In the genomic region with DNA sequence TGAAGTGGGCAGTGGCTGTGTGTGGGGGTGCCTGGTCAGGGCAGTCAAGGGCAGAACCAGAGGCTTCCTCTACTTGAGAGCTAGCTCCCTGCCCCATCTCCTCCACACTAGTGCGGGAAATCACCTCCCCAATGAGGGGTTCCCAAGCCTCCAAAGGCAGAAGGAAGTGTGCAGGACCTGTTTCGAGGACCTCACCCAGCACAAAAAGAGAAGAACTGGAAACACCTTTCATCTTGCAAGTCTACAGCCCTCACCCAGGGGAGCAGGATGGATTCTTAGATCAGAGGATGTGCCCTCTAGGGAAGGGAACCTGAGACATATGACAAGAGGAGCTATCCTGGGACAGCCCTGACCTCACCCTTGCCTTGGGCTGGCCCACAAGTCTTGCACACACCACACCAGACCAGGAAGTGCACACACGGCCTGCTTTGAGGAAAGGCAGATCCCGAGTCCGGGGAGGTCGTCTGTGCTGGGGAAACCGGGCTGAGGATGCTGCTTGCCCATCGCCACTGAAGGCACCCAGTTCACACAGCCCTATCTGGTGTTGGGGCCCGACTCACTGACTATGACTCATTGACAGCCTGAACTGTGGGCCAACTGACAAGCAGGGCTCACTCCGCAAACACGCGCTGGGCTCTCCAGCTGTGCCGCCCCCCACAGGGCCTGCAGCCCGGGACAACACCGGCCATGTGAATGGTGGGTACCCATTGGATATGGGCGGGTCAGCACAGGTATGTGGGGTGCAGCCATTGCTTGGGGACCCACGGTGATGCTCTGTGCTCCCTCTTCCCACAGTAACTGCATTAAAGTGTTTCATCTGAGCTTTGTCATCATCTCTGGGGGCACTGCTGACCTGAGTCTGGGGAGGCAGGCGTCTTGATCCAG, we compare ENCODE assay signal across 1 cellular context.
TF ChIP-seq lines count a peak whose summit lies in the region.

No MANE protein-coding gene starts in this region.

TF ChIP-seq in HepG2, 621 proteins besides CTCF, POLR2A, EP300 and RAD21 (continues in another document):
- 0 out of 2 replicates have a peak, but pooled peaks have one; percentile 15 for TF ChIP-seq BHLHE40 (IDR thresholded peaks at IDR 0.05; ENCODE audit: low read length)
- TF ChIP-seq NR2C2 (CRISPR knock-in tag; IDR thresholded peaks at IDR 0.05; ENCODE audit: borderline replicate concordance): peak; percentile 74
- TF ChIP-seq, protein P1, sequence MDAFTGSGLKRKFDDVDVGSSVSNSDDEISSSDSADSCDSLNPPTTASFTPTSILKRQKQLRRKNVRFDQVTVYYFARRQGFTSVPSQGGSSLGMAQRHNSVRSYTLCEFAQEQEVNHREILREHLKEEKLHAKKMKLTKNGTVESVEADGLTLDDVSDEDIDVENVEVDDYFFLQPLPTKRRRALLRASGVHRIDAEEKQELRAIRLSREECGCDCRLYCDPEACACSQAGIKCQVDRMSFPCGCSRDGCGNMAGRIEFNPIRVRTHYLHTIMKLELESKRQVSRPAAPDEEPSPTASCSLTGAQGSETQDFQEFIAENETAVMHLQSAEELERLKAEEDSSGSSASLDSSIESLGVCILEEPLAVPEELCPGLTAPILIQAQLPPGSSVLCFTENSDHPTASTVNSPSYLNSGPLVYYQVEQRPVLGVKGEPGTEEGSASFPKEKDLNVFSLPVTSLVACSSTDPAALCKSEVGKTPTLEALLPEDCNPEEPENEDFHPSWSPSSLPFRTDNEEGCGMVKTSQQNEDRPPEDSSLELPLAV (CRISPR knock-in tag; conservative IDR thresholded peaks at IDR 0.05; ENCODE audit: low read depth): no peak
- TF ChIP-seq TRIM24 (CRISPR knock-in tag; IDR thresholded peaks at IDR 0.05): no peak
- no peak for TF ChIP-seq ZNF878 (CRISPR knock-in tag; IDR thresholded peaks at IDR 0.05)
- TF ChIP-seq ZNF607 (CRISPR knock-in tag; IDR thresholded peaks at IDR 0.05; ENCODE audit: borderline replicate concordance): no peak
- TF ChIP-seq MXI1 (IDR thresholded peaks at IDR 0.05; ENCODE audit: borderline replicate concordance, low read depth, low read length): peak; percentile 99
- TF ChIP-seq RFX3 (CRISPR knock-in tag; IDR thresholded peaks at IDR 0.05): no peak
- TF ChIP-seq DR1 (CRISPR knock-in tag; IDR thresholded peaks at IDR 0.05): no peak
- no peak for TF ChIP-seq ZKSCAN5 (CRISPR knock-in tag; IDR thresholded peaks at IDR 0.05)
- no peak for TF ChIP-seq ZBTB14 (CRISPR knock-in tag; IDR thresholded peaks at IDR 0.05)
- peak; percentile 75; the same call in 1 of the 2 replicates for TF ChIP-seq PRDM10 (CRISPR knock-in tag; IDR thresholded peaks at IDR 0.05; ENCODE audit: low read depth)
- TF ChIP-seq, protein P2, sequence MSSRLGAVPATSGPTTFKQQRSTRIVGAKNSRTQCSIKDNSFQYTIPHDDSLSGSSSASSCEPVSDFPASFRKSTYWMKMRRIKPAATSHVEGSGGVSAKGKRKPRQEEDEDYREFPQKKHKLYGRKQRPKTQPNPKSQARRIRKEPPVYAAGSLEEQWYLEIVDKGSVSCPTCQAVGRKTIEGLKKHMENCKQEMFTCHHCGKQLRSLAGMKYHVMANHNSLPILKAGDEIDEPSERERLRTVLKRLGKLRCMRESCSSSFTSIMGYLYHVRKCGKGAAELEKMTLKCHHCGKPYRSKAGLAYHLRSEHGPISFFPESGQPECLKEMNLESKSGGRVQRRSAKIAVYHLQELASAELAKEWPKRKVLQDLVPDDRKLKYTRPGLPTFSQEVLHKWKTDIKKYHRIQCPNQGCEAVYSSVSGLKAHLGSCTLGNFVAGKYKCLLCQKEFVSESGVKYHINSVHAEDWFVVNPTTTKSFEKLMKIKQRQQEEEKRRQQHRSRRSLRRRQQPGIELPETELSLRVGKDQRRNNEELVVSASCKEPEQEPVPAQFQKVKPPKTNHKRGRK (CRISPR knock-in tag; IDR thresholded peaks at IDR 0.05): no peak
- no peak for TF ChIP-seq TERF1 (CRISPR knock-in tag; IDR thresholded peaks at IDR 0.05)
- peak; percentile 59; the same call in 1 of the 2 replicates for TF ChIP-seq FIP1L1 (IDR thresholded peaks at IDR 0.05; ENCODE audit: borderline replicate concordance, insufficient read depth, low read depth, low read length)
- TF ChIP-seq MLX (CRISPR knock-in tag; IDR thresholded peaks at IDR 0.05): peak; percentile 73; the same call in 1 of the 2 replicates
- TF ChIP-seq SNAI1 (CRISPR knock-in tag; IDR thresholded peaks at IDR 0.05; ENCODE audit: borderline replicate concordance): no peak
- no peak for TF ChIP-seq EHMT2 (IDR thresholded peaks at IDR 0.05; ENCODE audit: borderline replicate concordance, low read depth, low read length)
- 0 out of 2 replicates have a peak, but pooled peaks have one; percentile 13 for TF ChIP-seq HNF4A (CRISPR knock-in tag; IDR thresholded peaks at IDR 0.05)
- TF ChIP-seq ZMYM3 (CRISPR knock-in tag; IDR thresholded peaks at IDR 0.05): 0 out of 2 replicates have a peak, but pooled peaks have one; percentile 53
- TF ChIP-seq KAT2B (IDR thresholded peaks at IDR 0.05; ENCODE audit: borderline replicate concordance, low read depth, low read length): no peak
- TF ChIP-seq PCBP2 (optimal IDR thresholded peaks at IDR 0.05; ENCODE audit: low read depth, low read length, poor library complexity, severe bottlenecking): no peak
- TF ChIP-seq NR2F1 (CRISPR knock-in tag; IDR thresholded peaks at IDR 0.05): no peak
- TF ChIP-seq ZFAT (CRISPR knock-in tag; conservative IDR thresholded peaks at IDR 0.05): no peak
- TF ChIP-seq ZNF615 (CRISPR knock-in tag; IDR thresholded peaks at IDR 0.05; ENCODE audit: borderline replicate concordance): no peak
- TF ChIP-seq TRIM22 (IDR thresholded peaks at IDR 0.05): no peak
- TF ChIP-seq TCF7L2 (IDR thresholded peaks at IDR 0.05; ENCODE audit: low read depth, low read length): no peak
- no peak for TF ChIP-seq RELA (CRISPR knock-in tag; IDR thresholded peaks at IDR 0.05)
- TF ChIP-seq PBX2 (CRISPR knock-in tag; IDR thresholded peaks at IDR 0.05): no peak; the same call in 1 of the 2 replicates
- TF ChIP-seq MBD4 (IDR thresholded peaks at IDR 0.05; ENCODE audit: borderline replicate concordance, low read length): no peak
- TF ChIP-seq ARNT (IDR thresholded peaks at IDR 0.05): no peak
- TF ChIP-seq NR2F2 (IDR thresholded peaks at IDR 0.05; ENCODE audit: borderline replicate concordance, low read depth): no peak
- TF ChIP-seq TARDBP (CRISPR knock-in tag; IDR thresholded peaks at IDR 0.05): no peak
- no peak for TF ChIP-seq ZNF10 (CRISPR knock-in tag; IDR thresholded peaks at IDR 0.05; ENCODE audit: borderline replicate concordance, low read depth)
- no peak for TF ChIP-seq ZNF563 (CRISPR knock-in tag; IDR thresholded peaks at IDR 0.05)
- no peak for TF ChIP-seq ETS1 (CRISPR knock-in tag; IDR thresholded peaks at IDR 0.05)
- peak; percentile 67; the same call in 1 of the 2 replicates for TF ChIP-seq ZNF547 (CRISPR knock-in tag; IDR thresholded peaks at IDR 0.05)
- no peak for TF ChIP-seq ZNF674 (CRISPR knock-in tag; IDR thresholded peaks at IDR 0.05; ENCODE audit: low read depth)
- TF ChIP-seq POLR2G (IDR thresholded peaks at IDR 0.05; ENCODE audit: low read depth, low read length): 0 out of 2 replicates have a peak, but pooled peaks have one; percentile 33
- peak; percentile 66; the same call in 1 of the 2 replicates for TF ChIP-seq PAX8 (CRISPR knock-in tag; IDR thresholded peaks at IDR 0.05; ENCODE audit: borderline replicate concordance)
- TF ChIP-seq ZBTB37 (CRISPR knock-in tag; IDR thresholded peaks at IDR 0.05): no peak
- 0 out of 2 replicates have a peak, but pooled peaks have one; percentile 58 for TF ChIP-seq REPIN1 (CRISPR knock-in tag; IDR thresholded peaks at IDR 0.05; ENCODE audit: borderline replicate concordance, low read depth)
- TF ChIP-seq ZMAT5 (CRISPR knock-in tag; IDR thresholded peaks at IDR 0.05; ENCODE audit: borderline replicate concordance, low read depth): no peak
- TF ChIP-seq MAF1 (CRISPR knock-in tag; IDR thresholded peaks at IDR 0.05; ENCODE audit: borderline replicate concordance): no peak
- TF ChIP-seq ZNF543 (CRISPR knock-in tag; IDR thresholded peaks at IDR 0.05): peak; percentile 99
